ENCODE assay signal across 17 cellular contexts in genomic region chr1:19055001-19055400, GRCh38.
DNase-seq lines count a peak whose midpoint lies in the region; ATAC-seq and TF ChIP-seq lines count a peak whose summit lies in the region.
"Had no signal": no experiment of that assay in that cellular context is flagged by ENCODE, and none has a peak within 500 bp of the region (broad histone marks: within the 10 kb centered on the region; RNA-seq: fewer than 3 reads in every experiment).

No MANE protein-coding gene starts in this region.

- no peaks in the 10 kb centered on the region for H3K9me3 ChIP-seq in left ventricle myocardium inferior (replicated peaks)
- no peaks in the 10 kb centered on the region for H3K9me3 ChIP-seq in BLaER1 treated with 17β-estradiol and CSF1 and Interleukin-3, amounts not matched to agents 10 nM and 100 nM (replicated peaks in 1 of 11)
- no peaks in the 10 kb centered on the region for H3K9me3 ChIP-seq in neuronal stem cell (replicated peaks in 1 of 2; ENCODE audit: control insufficient read depth in 2 of 2, insufficient read depth in 1 of 2, low read depth in 1 of 2, low read length in 2 of 2)
- H3K9me3 ChIP-seq: Caco-2 had no signal

- no peaks in the 10 kb centered on the region for H3K79me1 ChIP-seq in neuronal stem cell (ENCODE audit: low read depth, low read length)

- no peak overlapping the region for H4K91ac ChIP-seq in neuronal stem cell (ENCODE audit: low read depth, low read length, poor library complexity)

- no peaks in the 10 kb centered on the region for H3K36me3 Mint-ChIP-seq in natural killer cell treated with Interleukin-12 subunit alpha and Interleukin-12 subunit beta and Interleukin-15 and Interleukin-18, amount 100 ng/mL, for 72 hours
- H3K36me3 Mint-ChIP-seq: CD14-positive monocyte; CD8-positive, alpha-beta memory T cell had no signal

- no peak overlapping the region for H3K4ac ChIP-seq in neuronal stem cell (ENCODE audit: low read length)

- no peak overlapping the region for H3K27ac Mint-ChIP-seq in natural killer cell treated with Interleukin-12 subunit alpha and Interleukin-12 subunit beta and Interleukin-15 and Interleukin-18, amount 100 ng/mL, for 72 hours
- H3K27ac Mint-ChIP-seq: B cell; CD8-positive, alpha-beta memory T cell; HFFc6 had no signal

- peak overlapping the region; percentile 90 for H2BK15ac ChIP-seq in neuronal stem cell (ENCODE audit: low read length)

- ATAC-seq in Right ventricle myocardium inferior, result no peak
- no peak for ATAC-seq in natural killer cell treated with Interleukin-12 subunit alpha and Interleukin-12 subunit beta and Interleukin-15 and Interleukin-18, amount 100 ng/mL, for 72 hours

- H3K9me3 Mint-ChIP-seq in natural killer cell treated with Interleukin-12 subunit alpha and Interleukin-12 subunit beta and Interleukin-15 and Interleukin-18, amount 100 ng/mL, for 72 hours, result no peaks in the 10 kb centered on the region
- H3K9me3 Mint-ChIP-seq: CD8-positive, alpha-beta memory T cell; HFFc6 had no signal

- H2AK5ac ChIP-seq in neuronal stem cell (ENCODE audit: low read depth, low read length), result peak overlapping the region; percentile 88

- DNase-seq in left ventricle myocardium inferior (no peak), Right ventricle myocardium inferior (ENCODE audit: missing footprints) (no peak), neuronal stem cell (ENCODE audit: low spot score) (no peak), NCI-H2029 (lab: John Stamatoyannopoulos, UW) (no peak), glomerular visceral epithelial cell (ENCODE audit: extremely low spot score) (no peak)
- DNase-seq in natural killer cell treated with Interleukin-12 subunit alpha and Interleukin-12 subunit beta and Interleukin-15 and Interleukin-18, amount 100 ng/mL, for 72 hours (ENCODE audit: low spot score), result no peak
- DNase-seq: Caco-2; CD8-positive, alpha-beta memory T cell; DND-41; GDM1; HCEC 1CT; HFFc6; IMR-90; KBM-7 had no signal

- no peak overlapping the region for H3K23ac ChIP-seq in neuronal stem cell (ENCODE audit: low read depth, low read length, poor library complexity)

- H3K27ac ChIP-seq in left ventricle myocardium inferior (replicated peaks) (peak overlapping the region; percentile 37), neuronal stem cell (replicated peaks; ENCODE audit: low read length) (no peak overlapping the region)
- no peak overlapping the region for H3K27ac ChIP-seq in BLaER1 treated with 17β-estradiol and CSF1 and Interleukin-3, amounts not matched to agents 10 nM and 100 nM

- no peak overlapping the region for H3K9ac ChIP-seq in BLaER1 treated with 17β-estradiol and CSF1 and Interleukin-3, amounts not matched to agents 10 nM and 100 nM
- H3K9ac ChIP-seq in neuronal stem cell (ENCODE audit: low read depth, low read length, poor library complexity), result peak overlapping the region; percentile 24

- no peaks in the 10 kb centered on the region for H3K36me3 ChIP-seq in left ventricle myocardium inferior
- no peaks in the 10 kb centered on the region for H3K36me3 ChIP-seq in BLaER1 treated with 17β-estradiol and CSF1 and Interleukin-3, amounts not matched to agents 10 nM and 100 nM
- no peaks in the 10 kb centered on the region for H3K36me3 ChIP-seq in neuronal stem cell (replicated peaks in 1 of 2; ENCODE audit: control insufficient read depth in 2 of 2, insufficient read depth in 2 of 2, low read length in 2 of 2)

- H3K4me3 ChIP-seq in left ventricle myocardium inferior, result peak overlapping the region; percentile 14
- H3K4me3 ChIP-seq in BLaER1 treated with 17β-estradiol and CSF1 and Interleukin-3, amounts not matched to agents 10 nM and 100 nM, result no peak overlapping the region
- no peak overlapping the region for H3K4me3 ChIP-seq in neuronal stem cell (ENCODE audit: low read length in 2 of 2)

- peaks cover 14% of the 10 kb centered on the region for H3K4me1 ChIP-seq in left ventricle myocardium inferior
- peaks cover 14 to 38% (median 27%) of the 10 kb centered on the region in 10 experiments for H3K4me1 ChIP-seq in BLaER1 treated with 17β-estradiol and CSF1 and Interleukin-3, amounts not matched to agents 10 nM and 100 nM
- H3K4me1 ChIP-seq in neuronal stem cell (ENCODE audit: control insufficient read depth in 2 of 2, insufficient read depth in 1 of 2, low read depth in 1 of 2, low read length in 2 of 2), result peaks cover 4 to 17% of the 10 kb centered on the region in 2 donors

- no peak for TF ChIP-seq CTCF in left ventricle myocardium inferior (IDR thresholded peaks at IDR 0.05; ENCODE audit: borderline replicate concordance)

- H3K14ac ChIP-seq in neuronal stem cell (ENCODE audit: low read length), result no peak overlapping the region

- no peak overlapping the region for H3K4me3 Mint-ChIP-seq in natural killer cell treated with Interleukin-12 subunit alpha and Interleukin-12 subunit beta and Interleukin-15 and Interleukin-18, amount 100 ng/mL, for 72 hours
- H3K4me3 Mint-ChIP-seq: B cell; CD8-positive, alpha-beta memory T cell; HFFc6 had no signal

- no peak overlapping the region for H4K8ac ChIP-seq in neuronal stem cell (ENCODE audit: low read depth, low read length)

- H3K4me1 Mint-ChIP-seq in natural killer cell treated with Interleukin-12 subunit alpha and Interleukin-12 subunit beta and Interleukin-15 and Interleukin-18, amount 100 ng/mL, for 72 hours (ENCODE audit: low read depth in 2 of 2), result no peaks in the 10 kb centered on the region
- H3K4me1 Mint-ChIP-seq: B cell had no signal

- peak overlapping the region; percentile 61 to 83 (median 76) for H3K4me2 ChIP-seq in BLaER1 treated with 17β-estradiol and CSF1 and Interleukin-3, amounts not matched to agents 10 nM and 100 nM
- no peak overlapping the region for H3K4me2 ChIP-seq in neuronal stem cell (ENCODE audit: insufficient read depth, low read length, poor library complexity, severe bottlenecking)

- peaks cover 81% of the 10 kb centered on the region for H3K27me3 ChIP-seq in left ventricle myocardium inferior (ENCODE audit: low read depth)
- H3K27me3 ChIP-seq in BLaER1 treated with 17β-estradiol and CSF1 and Interleukin-3, amounts not matched to agents 10 nM and 100 nM, result peaks cover 0 to 19% (median 0%) of the 10 kb centered on the region in 11 experiments; a peak in 9 of 22 replicates
- H3K27me3 ChIP-seq in neuronal stem cell (ENCODE audit: control insufficient read depth in 3 of 3, insufficient read depth in 3 of 3, low read depth in 1 of 3, low read length in 3 of 3), result peaks cover 0 to 49% (median 0%) of the 10 kb centered on the region in 3 experiments

- H4K20me1 ChIP-seq in BLaER1 treated with 17β-estradiol and CSF1 and Interleukin-3, amounts not matched to agents 10 nM and 100 nM, result no peaks in the 10 kb centered on the region

- H3K27me3 Mint-ChIP-seq in natural killer cell treated with Interleukin-12 subunit alpha and Interleukin-12 subunit beta and Interleukin-15 and Interleukin-18, amount 100 ng/mL, for 72 hours, result peaks cover 32 to 35% of the 10 kb centered on the region in 2 donors

- H2BK12ac ChIP-seq in neuronal stem cell (ENCODE audit: low read length), result no peak overlapping the region

- H2AFZ ChIP-seq in neuronal stem cell (ENCODE audit: low read length), result no peak overlapping the region

- intact Hi-C loops in left ventricle myocardium inferior (cut with micrococcal nuclease) (no loop called here), Right ventricle myocardium inferior (cut with DNase I) (no loop called here)

- no CpG with 5 or more reads among the region's 11 CpGs for WGBS in neuronal stem cell (ENCODE audit: extremely low coverage in 2 of 2, insufficient read length in 2 of 2, insufficient replicate concordance in 1 of 2), 2 donors

- H2BK120ac ChIP-seq in neuronal stem cell (ENCODE audit: low read depth, low read length), result no peak overlapping the region

- peak overlapping the region; percentile 45 for H2BK5ac ChIP-seq in neuronal stem cell (ENCODE audit: low read length)

- peak overlapping the region; percentile 86 for H3K18ac ChIP-seq in neuronal stem cell (ENCODE audit: low read length)
